In the genomic region with DNA sequence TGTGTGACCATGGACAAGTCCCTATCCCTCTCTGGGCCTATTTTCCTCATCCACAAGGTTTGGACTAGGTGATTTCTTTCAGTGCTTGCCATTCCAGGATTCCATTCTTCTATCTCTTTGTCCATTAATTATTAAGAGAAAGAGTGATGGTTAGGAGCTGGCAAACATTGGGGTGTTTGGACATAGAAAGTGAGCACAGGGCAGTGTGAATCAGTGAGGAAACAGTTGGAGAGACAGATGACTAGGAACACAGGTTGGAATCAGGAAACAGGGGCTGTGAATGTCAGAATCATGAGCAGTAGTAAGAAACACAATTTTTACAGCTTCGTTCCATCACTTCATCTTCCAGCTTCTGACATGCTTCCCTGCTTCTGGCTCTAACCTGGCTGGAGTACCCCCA, we compare ENCODE assay signal across 1 cellular context.
TF ChIP-seq lines count a peak whose summit lies in the region.

No MANE protein-coding gene starts in this region.

TF ChIP-seq in liver, 16 proteins besides CTCF, POLR2A, EP300 and RAD21 (continued from another document):
- TF ChIP-seq, protein P1, sequence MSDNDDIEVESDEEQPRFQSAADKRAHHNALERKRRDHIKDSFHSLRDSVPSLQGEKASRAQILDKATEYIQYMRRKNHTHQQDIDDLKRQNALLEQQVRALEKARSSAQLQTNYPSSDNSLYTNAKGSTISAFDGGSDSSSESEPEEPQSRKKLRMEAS (IDR thresholded peaks at IDR 0.05) = no peak
- TF ChIP-seq HNF4G (IDR thresholded peaks at IDR 0.05) (no peak), RXRA (IDR thresholded peaks at IDR 0.05) (peak in 1 of 2 donors; percentile 14), YY1 (IDR thresholded peaks at IDR 0.05) (peak; percentile 18), GABPA (IDR thresholded peaks at IDR 0.05 in 1 of 2, conservative IDR thresholded peaks at IDR 0.05 in 1 of 2) (no peak), HNF4A (conservative IDR thresholded peaks at IDR 0.05) (peak in 1 of 2 donors; percentile 18)
- TF ChIP-seq, protein P2, sequence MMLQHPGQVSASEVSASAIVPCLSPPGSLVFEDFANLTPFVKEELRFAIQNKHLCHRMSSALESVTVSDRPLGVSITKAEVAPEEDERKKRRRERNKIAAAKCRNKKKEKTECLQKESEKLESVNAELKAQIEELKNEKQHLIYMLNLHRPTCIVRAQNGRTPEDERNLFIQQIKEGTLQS (IDR thresholded peaks at IDR 0.05) = no peak
TF ChIP-seq in liver: peak in this region for 3.
